In genomic region chr4:169791527-169792156, GRCh38 we compare ENCODE assay signal across 8 cellular contexts. TPM values are rescaled to one million over a fixed set of nuclear protein-coding genes. Genes with fewer than 3 reads are reported as not detected.
A peak's percentile ranks its signal among the peaks of the same experiment; 100 is the strongest.
DNase-seq lines count a peak whose midpoint lies in the region; ATAC-seq and TF ChIP-seq lines count a peak whose summit lies in the region.

No MANE protein-coding gene starts in this region.

- H3K4me1 ChIP-seq in HEK293 (ENCODE audit: control insufficient read depth, insufficient read depth, low read length) (no peaks in the 10 kb centered on the region), ovary (ENCODE audit: insufficient read depth) (peaks cover 2% of the 10 kb centered on the region)

- no peak overlapping the region for H3K27ac Mint-ChIP-seq in activated naive CD8-positive, alpha-beta T cell treated with anti-CD3 and anti-CD28 coated beads for 36 hours

- H3K4me3 Mint-ChIP-seq in activated naive CD8-positive, alpha-beta T cell treated with anti-CD3 and anti-CD28 coated beads for 36 hours, result peak overlapping the region; percentile 30

- 6 to 10% (median 7%) methylated on average over 29 of the region's 29 CpGs for WGBS in ovary, 3 donors

- H3K36me3 Mint-ChIP-seq in activated naive CD8-positive, alpha-beta T cell treated with anti-CD3 and anti-CD28 coated beads for 36 hours, result no peaks in the 10 kb centered on the region

- H3K27me3 Mint-ChIP-seq in activated naive CD8-positive, alpha-beta T cell treated with anti-CD3 and anti-CD28 coated beads for 36 hours, result peaks cover 62% of the 10 kb centered on the region

- H3K27ac ChIP-seq in HEK293 (ENCODE audit: extremely low read depth, low read depth, low read length), result no peak overlapping the region
- no peak overlapping the region for H3K27ac ChIP-seq in ovary

- ATAC-seq in Right ventricle myocardium superior (ENCODE audit: poor library complexity), result peak; percentile 68
- ATAC-seq in GM21381 (IDR thresholded peaks at IDR 0.05; ENCODE audit: unreplicated experiment), result no peak
- ATAC-seq in HG03469 (IDR thresholded peaks at IDR 0.05; ENCODE audit: unreplicated experiment), result no peak

- H3K4me3 ChIP-seq in HEK293 (ENCODE audit: low read depth, low read length) (peak overlapping the region; percentile 15), ovary (peak overlapping the region; percentile 10)

- H3K27me3 ChIP-seq in ovary, result no peaks in the 10 kb centered on the region

- no peaks in the 10 kb centered on the region for H3K36me3 ChIP-seq in HEK293 (ENCODE audit: control insufficient read depth in 2 of 2, insufficient read depth in 1 of 2, low read length in 2 of 2)
- H3K36me3 ChIP-seq in ovary, result no peaks in the 10 kb centered on the region

- peaks cover 10% of the 10 kb centered on the region for H3K4me1 Mint-ChIP-seq in activated naive CD8-positive, alpha-beta T cell treated with anti-CD3 and anti-CD28 coated beads for 36 hours

- intact Hi-C loops in Right ventricle myocardium superior (cut with DNase I) (no loop called here), ovary (cut with DNase I) (no loop called here)

- POLR2A ChIA-PET in HEK293 (lab: Yijun Ruan, JAX), result interaction anchor here (0.6 kb wide), 1 partner anchor 234 kb away, joined by 3 read pairs; the partner anchor contains the start of gene MFAP3L

- TF ChIP-seq POLR2A in ovary (IDR thresholded peaks at IDR 0.05), result no peak

- no peaks in the 10 kb centered on the region for H3K9me3 ChIP-seq in HEK293 (ENCODE audit: control insufficient read depth, insufficient read depth, low read depth, low read length)
- no peaks in the 10 kb centered on the region for H3K9me3 ChIP-seq in ovary

- CTCF ChIA-PET in HEK293 (lab: Yijun Ruan, JAX), result interaction anchor here (0.6 to 1.4 kb wide), 5 partner anchors 17 to 178 kb away, joined by 3 to 5 read pairs (median 3); no protein-coding TSS in a partner anchor

- H3K9me3 Mint-ChIP-seq in activated naive CD8-positive, alpha-beta T cell treated with anti-CD3 and anti-CD28 coated beads for 36 hours, result no peaks in the 10 kb centered on the region

- peak; percentile 78 for DNase-seq in Ammon's horn (ENCODE audit: low spot score)
- peak; percentile 15 for DNase-seq in NCI-H774 (lab: John Stamatoyannopoulos, UW)
- DNase-seq in activated naive CD8-positive, alpha-beta T cell treated with anti-CD3 and anti-CD28 coated beads for 36 hours, result peak; percentile 33
- peak; percentile 48 for DNase-seq in Right ventricle myocardium superior
- peak in 4 of 5 donors; percentile 24 to 37 (median 26) for DNase-seq in ovary

- TF ChIP-seq CTCF in HEK293 (tag by site-specific recombination; IDR thresholded peaks at IDR 0.05), result peak; percentile 52; the same call in 1 of the 2 replicates
- no peak for TF ChIP-seq CTCF in ovary (IDR thresholded peaks at IDR 0.05)

- no peak for TF ChIP-seq EP300 in ovary (IDR thresholded peaks at IDR 0.05)

TF ChIP-seq in HEK293, 187 proteins besides CTCF, POLR2A, EP300 and RAD21 (continues in another document):
- TF ChIP-seq ZNF654 (tag by site-specific recombination; IDR thresholded peaks at IDR 0.05; ENCODE audit: low read depth) (peak; percentile 30), SCRT1 (tag by site-specific recombination; IDR thresholded peaks at IDR 0.05; ENCODE audit: borderline replicate concordance) (no peak), PRDM1 (tag by site-specific recombination; IDR thresholded peaks at IDR 0.05) (0 out of 2 replicates have a peak, but pooled peaks have one; percentile 9), TRIM28 (IDR thresholded peaks at IDR 0.05; ENCODE audit: borderline replicate concordance, low read length) (peak; percentile 74), ZNF660 (tag by site-specific recombination; IDR thresholded peaks at IDR 0.05) (peak; percentile 76; the same call in 1 of the 2 replicates), ZNF302 (tag by site-specific recombination; IDR thresholded peaks at IDR 0.05; ENCODE audit: low read depth) (no peak), ZNF629 (tag by site-specific recombination; IDR thresholded peaks at IDR 0.05) (no peak), ZNF837 (tag by site-specific recombination; IDR thresholded peaks at IDR 0.05) (no peak), ZNF785 (tag by site-specific recombination; IDR thresholded peaks at IDR 0.05) (no peak), ZBTB17 (tag by site-specific recombination; IDR thresholded peaks at IDR 0.05) (peak; percentile 77), ZNF549 (tag by site-specific recombination; IDR thresholded peaks at IDR 0.05) (no peak), IKZF3 (tag by site-specific recombination; IDR thresholded peaks at IDR 0.05) (peak; percentile 50; the same call in 1 of the 2 replicates), ZNF624 (tag by site-specific recombination; IDR thresholded peaks at IDR 0.05) (no peak), ZSCAN30 (tag by site-specific recombination; IDR thresholded peaks at IDR 0.05) (0 out of 2 replicates have a peak, but pooled peaks have one; percentile 5), MYNN (tag by site-specific recombination; IDR thresholded peaks at IDR 0.05; ENCODE audit: borderline replicate concordance) (no peak), ZNF560 (tag by site-specific recombination; IDR thresholded peaks at IDR 0.05; ENCODE audit: borderline replicate concordance) (no peak), SP7 (tag by site-specific recombination; IDR thresholded peaks at IDR 0.05) (no peak), ZNF114 (tag by site-specific recombination; IDR thresholded peaks at IDR 0.05) (no peak), ZNF221 (tag by site-specific recombination; IDR thresholded peaks at IDR 0.05; ENCODE audit: borderline replicate concordance) (no peak), ZNF354C (tag by site-specific recombination; IDR thresholded peaks at IDR 0.05; ENCODE audit: borderline replicate concordance, low read depth) (no peak), ZNF404 (tag by site-specific recombination; IDR thresholded peaks at IDR 0.05) (no peak), ZNF76 (tag by site-specific recombination; IDR thresholded peaks at IDR 0.05; ENCODE audit: borderline replicate concordance, low read depth) (no peak), ZNF792 (tag by site-specific recombination; IDR thresholded peaks at IDR 0.05) (no peak), ZBTB44 (tag by site-specific recombination; IDR thresholded peaks at IDR 0.05) (peak; percentile 66)
- TF ChIP-seq, protein P1, sequence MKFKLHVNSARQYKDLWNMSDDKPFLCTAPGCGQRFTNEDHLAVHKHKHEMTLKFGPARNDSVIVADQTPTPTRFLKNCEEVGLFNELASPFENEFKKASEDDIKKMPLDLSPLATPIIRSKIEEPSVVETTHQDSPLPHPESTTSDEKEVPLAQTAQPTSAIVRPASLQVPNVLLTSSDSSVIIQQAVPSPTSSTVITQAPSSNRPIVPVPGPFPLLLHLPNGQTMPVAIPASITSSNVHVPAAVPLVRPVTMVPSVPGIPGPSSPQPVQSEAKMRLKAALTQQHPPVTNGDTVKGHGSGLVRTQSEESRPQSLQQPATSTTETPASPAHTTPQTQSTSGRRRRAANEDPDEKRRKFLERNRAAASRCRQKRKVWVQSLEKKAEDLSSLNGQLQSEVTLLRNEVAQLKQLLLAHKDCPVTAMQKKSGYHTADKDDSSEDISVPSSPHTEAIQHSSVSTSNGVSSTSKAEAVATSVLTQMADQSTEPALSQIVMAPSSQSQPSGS (tag by site-specific recombination; IDR thresholded peaks at IDR 0.05; ENCODE audit: low read depth), result no peak
- TF ChIP-seq, protein P2, sequence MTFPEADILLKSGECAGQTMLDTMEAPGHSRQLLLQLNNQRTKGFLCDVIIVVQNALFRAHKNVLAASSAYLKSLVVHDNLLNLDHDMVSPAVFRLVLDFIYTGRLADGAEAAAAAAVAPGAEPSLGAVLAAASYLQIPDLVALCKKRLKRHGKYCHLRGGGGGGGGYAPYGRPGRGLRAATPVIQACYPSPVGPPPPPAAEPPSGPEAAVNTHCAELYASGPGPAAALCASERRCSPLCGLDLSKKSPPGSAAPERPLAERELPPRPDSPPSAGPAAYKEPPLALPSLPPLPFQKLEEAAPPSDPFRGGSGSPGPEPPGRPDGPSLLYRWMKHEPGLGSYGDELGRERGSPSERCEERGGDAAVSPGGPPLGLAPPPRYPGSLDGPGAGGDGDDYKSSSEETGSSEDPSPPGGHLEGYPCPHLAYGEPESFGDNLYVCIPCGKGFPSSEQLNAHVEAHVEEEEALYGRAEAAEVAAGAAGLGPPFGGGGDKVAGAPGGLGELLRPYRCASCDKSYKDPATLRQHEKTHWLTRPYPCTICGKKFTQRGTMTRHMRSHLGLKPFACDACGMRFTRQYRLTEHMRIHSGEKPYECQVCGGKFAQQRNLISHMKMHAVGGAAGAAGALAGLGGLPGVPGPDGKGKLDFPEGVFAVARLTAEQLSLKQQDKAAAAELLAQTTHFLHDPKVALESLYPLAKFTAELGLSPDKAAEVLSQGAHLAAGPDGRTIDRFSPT (tag by site-specific recombination; IDR thresholded peaks at IDR 0.05), result no peak

RNA-seq across cellular contexts. Expression of gene HPF1, which starts 33.9 kb away (rescaled TPM):
- total RNA-seq in activated naive CD8-positive, alpha-beta T cell treated with anti-CD3 and anti-CD28 coated beads for 36 hours, result 10 to 100 TPM; 27.3 to 27.5 TPM
- total RNA-seq in Right ventricle myocardium superior (18.0 TPM), ovary (10 to 100 TPM; 21.3 to 29.1 (median 23.3) TPM)
- polyA plus RNA-seq in ovary, result 10 to 100 TPM; 26.7 to 28.7 TPM

Comparison
In these comparisons a context has a peak if more than half of its experiments do, and no peak if none do; other contexts are left out.
1. DNase-seq: peak in every context shown above with its lines; median percentile 78 in Ammon's horn; 48 in Right ventricle myocardium superior; 33 in activated naive CD8-positive, alpha-beta T cell treated with anti-CD3 and anti-CD28 coated beads for 36 hours; 26 in ovary; 15 in NCI-H774.